Comparison of ENCODE assay signal across 8 cellular contexts in the genomic region with DNA sequence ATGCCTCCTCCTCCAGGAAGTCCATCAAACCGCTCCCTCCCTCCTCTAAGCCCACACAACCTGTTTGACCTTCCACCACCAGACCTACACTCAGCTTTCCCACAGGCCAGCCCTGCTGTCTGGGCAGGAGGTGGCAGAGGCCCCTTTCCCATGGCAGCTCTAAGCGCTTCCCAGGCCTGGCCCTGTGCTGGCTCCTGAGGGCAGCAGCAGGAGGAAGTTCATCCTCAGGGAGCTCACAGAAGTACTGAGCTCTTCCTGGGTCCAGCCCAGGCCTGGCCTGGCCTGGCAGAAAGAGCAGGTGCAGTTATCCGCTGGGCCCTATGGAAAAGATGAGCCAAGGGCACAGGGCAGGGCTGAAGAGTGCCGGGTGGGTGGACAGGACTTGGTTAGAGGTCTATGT. TPM values are rescaled to one million over a fixed set of nuclear protein-coding genes. Genes with fewer than 3 reads are reported as not detected.
DNase-seq lines count a peak whose midpoint lies in the region; ATAC-seq, FAIRE-seq and TF ChIP-seq lines count a peak whose summit lies in the region.

No MANE protein-coding gene starts in this region.

- peaks cover 46% of the 10 kb centered on the region for H3K4me1 Mint-ChIP-seq in chondrocyte (ENCODE audit: low read depth)

- H3K36me3 Mint-ChIP-seq in chondrocyte (ENCODE audit: low read depth), result peaks cover 4% of the 10 kb centered on the region

- TF ChIP-seq RAD21 in liver (IDR thresholded peaks at IDR 0.05) (no peak), HepG2 (CRISPR knock-in tag; IDR thresholded peaks at IDR 0.05) (no peak)

- no peaks in the 10 kb centered on the region for H3K27me3 Mint-ChIP-seq in chondrocyte (ENCODE audit: low read depth)

- H2AFZ ChIP-seq in HepG2 (ENCODE audit: low read length), result no peak overlapping the region

- intact Hi-C loops in HepG2 (cut with micrococcal nuclease; ENCODE audit: unreplicated experiment), result no loop called here
- intact Hi-C loops in mucosa of descending colon (cut with DNase I, micrococcal nuclease), result loop anchor here (5.0 to 10.0 kb wide), 2 partner anchors 71 to 74 kb away; partner anchors contain the start of gene STARD10 (in 2 of the 2)
- intact Hi-C loops in vagina (cut with DNase I), result loop anchor here (5.0 kb wide), 2 partner anchors 71 to 456 kb away; partner anchors contain the start of gene STARD10

- H3K27ac ChIP-seq in liver (ENCODE audit: low read depth in 1 of 2, low read length in 2 of 2) (peak overlapping the region; percentile 93 to 98), HepG2 (ENCODE audit: extremely low read length, insufficient read depth, low read length) (no peak overlapping the region), vagina (peak overlapping the region; percentile 88)

- H4K20me1 ChIP-seq in HepG2 (ENCODE audit: insufficient read depth, low read length), result peaks cover 18% of the 10 kb centered on the region; the same call in 1 of the 2 replicates

- peak overlapping the region; percentile 71 to 81 (median 80) for H3K4me3 ChIP-seq in liver (ENCODE audit: low read depth in 1 of 3, low read length in 3 of 3)
- no peak overlapping the region for H3K4me3 ChIP-seq in HepG2 (replicated peaks in 1 of 3; ENCODE audit: insufficient read depth in 1 of 3, low read depth in 2 of 3, low read length in 3 of 3)
- no peak overlapping the region for H3K4me3 ChIP-seq in mucosa of descending colon
- peak overlapping the region; percentile 62 to 68 for H3K4me3 ChIP-seq in vagina

- H3K9ac ChIP-seq in liver (ENCODE audit: low read depth in 1 of 2, low read length in 2 of 2) (peak overlapping the region; percentile 43 to 70), HepG2 (ENCODE audit: insufficient read depth, low read depth, low read length) (no peak overlapping the region)

- FAIRE-seq in HepG2 (lab: Jason Lieb, UNC), result no peak

- no peak for ATAC-seq in HepG2
- ATAC-seq in mucosa of descending colon, result peak; percentile 43
- ATAC-seq in HG02623 (IDR thresholded peaks at IDR 0.05; ENCODE audit: unreplicated experiment), result no peak
- no peak for ATAC-seq in GM19328 (IDR thresholded peaks at IDR 0.05; ENCODE audit: unreplicated experiment)

- H3K27ac Mint-ChIP-seq in chondrocyte (ENCODE audit: unreplicated experiment), result peak overlapping the region; percentile 83

- H3K9me3 Mint-ChIP-seq in chondrocyte (ENCODE audit: low read depth), result no peaks in the 10 kb centered on the region

- in situ Hi-C loops in HepG2 (cut with HindIII; ENCODE audit: extremely low pct_ligation_motif_present, low pct_unique_long_range_greater_than_20kb), result no loop called here

- peak overlapping the region; percentile 71 for H3K4me3 Mint-ChIP-seq in chondrocyte (ENCODE audit: unreplicated experiment)

- TF ChIP-seq EP300 in HepG2 (IDR thresholded peaks at IDR 0.05; ENCODE audit: low read depth in 2 of 2, low read length in 2 of 2) (no peak), HepG2 (CRISPR knock-in tag; IDR thresholded peaks at IDR 0.05; ENCODE audit: borderline replicate concordance) (no peak)

- no peak for TF ChIP-seq CTCF in liver (IDR thresholded peaks at IDR 0.05; ENCODE audit: low read depth, low read length, missing input control)
- TF ChIP-seq CTCF in HepG2 (CRISPR knock-in tag; IDR thresholded peaks at IDR 0.05), result no peak
- no peak for TF ChIP-seq CTCF in chondrocyte (IDR thresholded peaks at IDR 0.05)
- no peak for TF ChIP-seq CTCF in mucosa of descending colon (IDR thresholded peaks at IDR 0.05)
- no peak for TF ChIP-seq CTCF in vagina (IDR thresholded peaks at IDR 0.05)

- POLR2A ChIA-PET in HepG2 (lab: Yijun Ruan, JAX), result no interaction called here

- peaks cover 2 to 8% (median 6%) of the 10 kb centered on the region in 4 donors for H3K36me3 ChIP-seq in liver (ENCODE audit: control insufficient read depth in 4 of 4, insufficient read depth in 3 of 4, low read depth in 1 of 4, low read length in 3 of 4)
- H3K36me3 ChIP-seq in HepG2 (replicated peaks in 1 of 2; ENCODE audit: control insufficient read depth in 1 of 2, insufficient read depth in 2 of 2, low read length in 2 of 2), result peaks cover 45 to 90% of the 10 kb centered on the region in 2 experiments; a peak in 4 of 5 replicates
- H3K36me3 ChIP-seq in mucosa of descending colon (ENCODE audit: low read depth), result no peaks in the 10 kb centered on the region
- no peaks in the 10 kb centered on the region for H3K36me3 ChIP-seq in vagina

- WGBS in liver, result 36% methylated on average over 4 of the region's 4 CpGs
- 99% methylated on average over 4 of the region's 4 CpGs for WGBS in HepG2 (ENCODE audit: low lambda C conversion rate)

- H3K4me2 ChIP-seq in HepG2 (ENCODE audit: low read depth, low read length), result no peak overlapping the region

- no peak for DNase-seq in HepG2 (ENCODE audit: low spot score)
- no peak for DNase-seq in chondrocyte (ENCODE audit: low spot score)
- DNase-seq in mucosa of descending colon, result peak in 1 of 3 donors; percentile 62
- DNase-seq in vagina (ENCODE audit: extremely low spot score in 2 of 2), result no peak
- no peak for DNase-seq in NCI-H146 (lab: John Stamatoyannopoulos, UW)

- no peak for TF ChIP-seq POLR2A in HepG2 (IDR thresholded peaks at IDR 0.05; ENCODE audit: insufficient read depth in 1 of 2, low read depth in 2 of 2, low read length in 2 of 2)
- no peak for TF ChIP-seq POLR2A in vagina (IDR thresholded peaks at IDR 0.05)

- H3K4me1 ChIP-seq in liver (ENCODE audit: control insufficient read depth in 4 of 4, insufficient read depth in 4 of 4, low read length in 3 of 4) (peaks cover 13 to 56% (median 47%) of the 10 kb centered on the region in 4 donors), HepG2 (ENCODE audit: insufficient read depth, low read length) (no peaks in the 10 kb centered on the region), mucosa of descending colon (ENCODE audit: low read depth) (peaks cover 24% of the 10 kb centered on the region), vagina (peaks cover 75% of the 10 kb centered on the region)

- H3K79me2 ChIP-seq in HepG2 (ENCODE audit: insufficient read depth, low read length), result peaks cover 45% of the 10 kb centered on the region

- H3K9me3 ChIP-seq in liver (ENCODE audit: control insufficient read depth in 4 of 4, low read length in 3 of 4) (no peaks in the 10 kb centered on the region), HepG2 (ENCODE audit: low read length) (no peaks in the 10 kb centered on the region), mucosa of descending colon (no peaks in the 10 kb centered on the region), vagina (no peaks in the 10 kb centered on the region)

- no TSS peak for BruUV-seq in HepG2 (replicated peaks; lab: Mats Ljungman, UMichigan)

- CTCF ChIA-PET in HepG2 (lab: Yijun Ruan, JAX; ENCODE audit: low intra/inter-chr PET ratio, low total read pairs), result no interaction called here

- H3K27me3 ChIP-seq in liver (ENCODE audit: control insufficient read depth in 4 of 4, insufficient read depth in 4 of 4, low read length in 3 of 4), result no peaks in the 10 kb centered on the region
- no peaks in the 10 kb centered on the region for H3K27me3 ChIP-seq in HepG2 (ENCODE audit: control insufficient read depth in 1 of 2, insufficient read depth in 2 of 2, low read length in 2 of 2)
- H3K27me3 ChIP-seq in vagina, result no peaks in the 10 kb centered on the region

RNA-seq across cellular contexts. Expression of gene ARAP1, which starts 31.4 kb away (rescaled TPM):
- total RNA-seq in liver, result 10 to 100 TPM; 59.8 to 77.8 TPM
- polyA plus RNA-seq in liver, result 10 to 100 TPM; 14.4 to 27.2 TPM
- total RNA-seq in HepG2 (2016; rRNA removed; fragmentation: Illumina TruSeq; extraction: Trizol), result 55.2 and 55.5 TPM in 2 replicates
- total RNA-seq in HepG2 (2016; cell fraction: cytosol; rRNA removed; fragmentation: Illumina TruSeq; extraction: Trizol; ENCODE audit: low read depth), result 21.9 TPM in 2 replicates
- 49.1 and 52.3 TPM in 2 replicates for total RNA-seq in HepG2 (2016; cell fraction: insoluble cytoplasmic fraction; rRNA removed; fragmentation: Illumina TruSeq; extraction: Trizol)
- 15.6 and 18.1 TPM in 2 replicates for total RNA-seq in HepG2 (2016; cell fraction: membrane; rRNA removed; fragmentation: Illumina TruSeq; extraction: Trizol)
- 76.5 and 77.3 TPM in 2 replicates for total RNA-seq in HepG2 (2016; cell fraction: nucleus; rRNA removed; fragmentation: Illumina TruSeq; extraction: Trizol)
- polyA plus RNA-seq in HepG2 (2011; rRNA removed), result 43.2 and 64.0 TPM in 2 replicates
- polyA plus RNA-seq in HepG2 (2011; cell fraction: cytosol; rRNA removed), result 27.5 and 37.2 TPM in 2 replicates
- polyA plus RNA-seq in HepG2 (2011; cell fraction: nucleus; rRNA removed), result 341 and 362 TPM in 2 replicates
- 33.2 and 39.7 TPM in 2 replicates for polyA plus RNA-seq in HepG2 (2012)
- polyA plus RNA-seq in HepG2 (2016; cell fraction: cytosol; fragmentation: Illumina TruSeq; extraction: Trizol; ENCODE audit: low read depth), result 2.2 and 3.2 TPM in 2 replicates
- polyA plus RNA-seq in HepG2 (2016; cell fraction: insoluble cytoplasmic fraction; fragmentation: Illumina TruSeq; extraction: Trizol; ENCODE audit: low read depth), result 40.0 and 49.8 TPM in 2 replicates
- 5.5 and 6.6 TPM in 2 replicates for polyA plus RNA-seq in HepG2 (2016; cell fraction: membrane; fragmentation: Illumina TruSeq; extraction: Trizol; ENCODE audit: low read depth)
- polyA plus RNA-seq in HepG2 (2016; cell fraction: nucleus; fragmentation: Illumina TruSeq; extraction: Trizol; ENCODE audit: insufficient read depth, low read depth), result 163 and 180 TPM in 2 replicates
- polyA minus RNA-seq in HepG2 (2011; rRNA and poly(A)+ RNA removed; ENCODE audit: low replicate concordance), result 42.6 and 95.7 TPM in 2 replicates
- polyA minus RNA-seq in HepG2 (2011; cell fraction: cytosol; rRNA and poly(A)+ RNA removed), result 32.2 and 38.2 TPM in 2 replicates
- 73.1 and 90.3 TPM in 2 replicates for polyA minus RNA-seq in HepG2 (2011; cell fraction: nucleus; rRNA and poly(A)+ RNA removed)
- total RNA-seq in chondrocyte, result 45.3 to 67.4 TPM (median 48.1 TPM) in 3 replicates
- total RNA-seq in mucosa of descending colon, result 10 to 100 TPM; 69.3 to 84.8 (median 84.0) TPM
- 59.2 TPM for total RNA-seq in vagina

RNA-seq across cellular contexts. Expression of gene PDE2A, which starts 46.6 kb away (rescaled TPM):
- total RNA-seq in liver (10 to 100 TPM in 1 of 2 donors, 1 to 10 TPM in 1; 9.3 to 32.8 TPM), HepG2 (2016; rRNA removed; fragmentation: Illumina TruSeq; extraction: Trizol) (not detected in 2 replicates), chondrocyte (0.21 TPM in 1 of 3 replicates, not detected in the others), mucosa of descending colon (10 to 100 TPM in 1 of 3 donors, 1 to 10 TPM in 2; 7.0 to 45.9 (median 9.6) TPM), vagina (57.0 TPM)
- polyA plus RNA-seq in liver (10 to 100 TPM in 1 of 2 donors, 1 to 10 TPM in 1; 4.3 to 16.6 TPM), HepG2 (2011; rRNA removed) (2.8 and 3.1 TPM in 2 replicates)
- not detected in 2 replicates for total RNA-seq in HepG2 (2016; cell fraction: cytosol; rRNA removed; fragmentation: Illumina TruSeq; extraction: Trizol; ENCODE audit: low read depth)
- total RNA-seq in HepG2 (2016; cell fraction: insoluble cytoplasmic fraction; rRNA removed; fragmentation: Illumina TruSeq; extraction: Trizol), result 0.19 TPM in 1 of 2 replicates, not detected in the other
- not detected in 2 replicates for total RNA-seq in HepG2 (2016; cell fraction: membrane; rRNA removed; fragmentation: Illumina TruSeq; extraction: Trizol)
- 0.81 TPM in 1 of 2 replicates, not detected in the other for total RNA-seq in HepG2 (2016; cell fraction: nucleus; rRNA removed; fragmentation: Illumina TruSeq; extraction: Trizol)
- polyA plus RNA-seq in HepG2 (2011; cell fraction: cytosol; rRNA removed), result 0.74 and 0.82 TPM in 2 replicates
- 12.4 and 12.9 TPM in 2 replicates for polyA plus RNA-seq in HepG2 (2011; cell fraction: nucleus; rRNA removed)
- polyA plus RNA-seq in HepG2 (2012), result 1.1 and 1.3 TPM in 2 replicates
- not detected in 2 replicates for polyA plus RNA-seq in HepG2 (2016; cell fraction: cytosol; fragmentation: Illumina TruSeq; extraction: Trizol; ENCODE audit: low read depth)
- polyA plus RNA-seq in HepG2 (2016; cell fraction: insoluble cytoplasmic fraction; fragmentation: Illumina TruSeq; extraction: Trizol; ENCODE audit: low read depth), result not detected in 2 replicates
- polyA plus RNA-seq in HepG2 (2016; cell fraction: membrane; fragmentation: Illumina TruSeq; extraction: Trizol; ENCODE audit: low read depth), result not detected in 2 replicates
- polyA plus RNA-seq in HepG2 (2016; cell fraction: nucleus; fragmentation: Illumina TruSeq; extraction: Trizol; ENCODE audit: insufficient read depth, low read depth), result not detected in 2 replicates
- 1.6 and 410 TPM in 2 replicates for polyA minus RNA-seq in HepG2 (2011; rRNA and poly(A)+ RNA removed; ENCODE audit: low replicate concordance)
- polyA minus RNA-seq in HepG2 (2011; cell fraction: cytosol; rRNA and poly(A)+ RNA removed), result 0.62 and 1.1 TPM in 2 replicates
- 2.2 and 3.6 TPM in 2 replicates for polyA minus RNA-seq in HepG2 (2011; cell fraction: nucleus; rRNA and poly(A)+ RNA removed)

Comparison
In these comparisons a context has a peak if more than half of its experiments do, and no peak if none do; other contexts are left out.
1. H3K4me3 ChIP-seq: peak in liver (3 of 3) and vagina (2 of 2); none in HepG2 (0 of 3) and mucosa of descending colon (single experiment).